8 cellular contexts compared by ENCODE assay signal in genomic region chr2:12169721-12170120, GRCh38.
DNase-seq lines count a peak whose midpoint lies in the region; ATAC-seq and TF ChIP-seq lines count a peak whose summit lies in the region.

No MANE protein-coding gene starts in this region.

- H3K4me2 ChIP-seq in osteoblast (ENCODE audit: insufficient read depth, low read length) = peak overlapping the region; percentile 43

- H3K9me3 Mint-ChIP-seq in CD4-positive, alpha-beta T cell = no peaks in the 10 kb centered on the region

- H3K4me3 Mint-ChIP-seq in CD4-positive, alpha-beta T cell = no peak overlapping the region
- no peak overlapping the region for H3K4me3 Mint-ChIP-seq in T-helper 17 cell

- 30 to 31% methylated on average over 6 of the region's 6 CpGs for WGBS in esophagus squamous epithelium, 2 donors

- no peaks in the 10 kb centered on the region for H4K20me1 ChIP-seq in osteoblast (ENCODE audit: insufficient read depth, low read length)

- CTCF ChIA-PET in CD4-positive, alpha-beta T cell (lab: Charles Lee) = no interaction called here

- H3K4me1 ChIP-seq in esophagus squamous epithelium (peaks cover 7 to 28% (median 20%) of the 10 kb centered on the region in 3 donors), osteoblast (ENCODE audit: insufficient read depth, low read length) (peaks cover 23% of the 10 kb centered on the region)

- H2AFZ ChIP-seq in osteoblast (ENCODE audit: low read length) = peak overlapping the region; percentile 7

- intact Hi-C loops in CD4-positive, alpha-beta T cell (cut with DNase I, micrococcal nuclease) = no loop called here
- intact Hi-C loops in esophagus squamous epithelium (cut with DNase I) = no loop called here

- no peaks in the 10 kb centered on the region for H3K79me2 ChIP-seq in osteoblast (ENCODE audit: insufficient read depth, low read length)

- DNase-seq in CD4-positive, alpha-beta T cell = peak in 5 of 10 experiments; percentile 2 to 30 (median 10)
- DNase-seq in T-helper 17 cell = peak in 1 of 3 donors; percentile 16
- no peak for DNase-seq in esophagus squamous epithelium (lab: John Stamatoyannopoulos, UW)
- peak; percentile 85 for DNase-seq in osteoblast (ENCODE audit: insufficient read length, low spot score, missing footprints)
- DNase-seq in NCI-H2029 treated with DMSO at 0.1 percent for 48 hours (lab: John Stamatoyannopoulos, UW) = no peak

- no peak overlapping the region for H3K4me3 ChIP-seq in esophagus squamous epithelium
- no peak overlapping the region for H3K4me3 ChIP-seq in osteoblast (ENCODE audit: insufficient read depth, low read length)

- no peaks in the 10 kb centered on the region for H3K27me3 ChIP-seq in CD4-positive, alpha-beta T cell (ENCODE audit: control insufficient read depth, insufficient read depth, low read length)
- H3K27me3 ChIP-seq in esophagus squamous epithelium (no peaks in the 10 kb centered on the region), osteoblast (ENCODE audit: insufficient read depth, low read length) (no peaks in the 10 kb centered on the region)

- peaks cover 53% of the 10 kb centered on the region for H3K4me1 Mint-ChIP-seq in CD4-positive, alpha-beta T cell (ENCODE audit: low read depth)
- peaks cover 32% of the 10 kb centered on the region for H3K4me1 Mint-ChIP-seq in T-helper 17 cell

- TF ChIP-seq CTCF in CD4-positive, alpha-beta T cell (IDR thresholded peaks at IDR 0.05) = no peak
- TF ChIP-seq CTCF in esophagus squamous epithelium (IDR thresholded peaks at IDR 0.05) = no peak
- no peak for TF ChIP-seq CTCF in osteoblast (IDR thresholded peaks at IDR 0.05; ENCODE audit: extremely low read depth, low read depth, low read length)

- H3K36me3 ChIP-seq in esophagus squamous epithelium = no peaks in the 10 kb centered on the region
- H3K36me3 ChIP-seq in osteoblast (ENCODE audit: insufficient read depth, low read length) = no peaks in the 10 kb centered on the region

- no peak overlapping the region for H3K27ac ChIP-seq in CD4-positive, alpha-beta T cell (ENCODE audit: low read depth, low read length)
- H3K27ac ChIP-seq in esophagus squamous epithelium = peak overlapping the region; percentile 41 to 77 (median 67)
- peak overlapping the region; percentile 97 for H3K27ac ChIP-seq in osteoblast (ENCODE audit: low read depth, low read length)

- POLR2A ChIA-PET in CD4-positive, alpha-beta T cell (lab: Charles Lee) = interaction anchor here (0.7 to 2.1 kb wide), 5 partner anchors 9 to 547 kb away, joined by 3 to 10 read pairs (median 3); partner anchors contain the start of gene TRIB2

- TF ChIP-seq POLR2A in esophagus squamous epithelium (IDR thresholded peaks at IDR 0.05) = no peak

- H3K27ac Mint-ChIP-seq in CD4-positive, alpha-beta T cell = peak overlapping the region; percentile 54
- H3K27ac Mint-ChIP-seq in T-helper 17 cell = peak overlapping the region; percentile 90

- ATAC-seq in CD4-positive, alpha-beta T cell (ENCODE audit: poor library complexity) = peak; percentile 88
- peak; percentile 94 for ATAC-seq in T-helper 17 cell
- no peak for ATAC-seq in HG03571 (IDR thresholded peaks at IDR 0.05; ENCODE audit: unreplicated experiment)
- no peak for ATAC-seq in GM21515 (IDR thresholded peaks at IDR 0.05; ENCODE audit: unreplicated experiment)
- no peak for ATAC-seq in GM21447 (IDR thresholded peaks at IDR 0.05; ENCODE audit: unreplicated experiment)

- no peaks in the 10 kb centered on the region for H3K36me3 Mint-ChIP-seq in CD4-positive, alpha-beta T cell (ENCODE audit: low read depth)
- H3K36me3 Mint-ChIP-seq in T-helper 17 cell (ENCODE audit: low read depth) = no peaks in the 10 kb centered on the region

- H3K27me3 Mint-ChIP-seq in CD4-positive, alpha-beta T cell = no peaks in the 10 kb centered on the region
- no peaks in the 10 kb centered on the region for H3K27me3 Mint-ChIP-seq in T-helper 17 cell

- no peaks in the 10 kb centered on the region for H3K9me3 ChIP-seq in CD4-positive, alpha-beta T cell (ENCODE audit: control insufficient read depth, low read length)
- H3K9me3 ChIP-seq in T-helper 17 cell (ENCODE audit: control insufficient read depth, low read length, poor library complexity, severe bottlenecking) (no peaks in the 10 kb centered on the region), esophagus squamous epithelium (no peaks in the 10 kb centered on the region), osteoblast (ENCODE audit: low read depth, low read length) (no peaks in the 10 kb centered on the region)

Comparison
In these comparisons a context has a peak if more than half of its experiments do, and no peak if none do; other contexts are left out.
1. ATAC-seq: peak in CD4-positive, alpha-beta T cell (single experiment) and T-helper 17 cell (single experiment); none in HG03571 (single experiment), GM21515 (single experiment) and GM21447 (single experiment).